In the genomic region with DNA sequence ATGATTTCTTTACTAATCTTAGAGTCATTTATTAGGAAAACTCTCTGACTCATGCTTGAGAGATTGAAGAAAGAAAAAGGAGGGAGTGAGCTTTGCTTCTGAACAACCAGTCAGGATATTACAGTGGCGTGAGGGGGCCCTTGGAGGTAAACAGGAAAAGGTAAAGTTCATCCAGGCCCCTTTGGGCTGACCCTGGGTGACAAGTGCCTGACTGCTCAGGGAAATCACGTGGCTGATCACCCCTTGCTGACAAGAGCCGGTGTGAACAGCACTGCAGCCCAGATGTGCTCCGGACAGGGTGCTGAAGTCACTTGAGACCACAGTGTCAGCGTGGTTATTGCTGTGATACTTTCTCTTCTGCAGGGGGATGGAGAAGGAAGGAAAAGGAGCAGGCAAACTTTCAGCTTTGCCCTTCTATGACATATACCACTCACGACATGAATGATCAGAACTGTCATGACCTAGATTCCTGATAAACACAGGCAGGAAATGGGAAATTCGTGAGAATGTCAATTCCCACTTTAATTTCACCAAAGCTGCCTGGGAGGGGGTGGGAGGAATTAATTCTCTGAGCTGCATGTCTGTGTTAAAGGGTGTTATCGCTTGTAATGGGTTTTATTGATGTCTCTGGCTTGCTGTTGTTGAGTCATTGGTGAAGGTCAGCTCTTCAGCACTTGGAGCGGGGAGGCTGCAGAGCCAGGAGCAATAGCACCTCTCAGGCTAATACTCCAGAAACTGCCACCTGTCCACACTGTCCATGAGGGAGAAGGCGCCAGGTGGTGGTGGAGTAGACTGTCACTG, we compare ENCODE assay signal across 1 cellular context.
TF ChIP-seq lines count a peak whose summit lies in the region.

No MANE protein-coding gene starts in this region.

TF ChIP-seq in HepG2, 621 proteins besides CTCF, POLR2A, EP300 and RAD21 (continued from another document and continues in another):
- TF ChIP-seq, protein P1, sequence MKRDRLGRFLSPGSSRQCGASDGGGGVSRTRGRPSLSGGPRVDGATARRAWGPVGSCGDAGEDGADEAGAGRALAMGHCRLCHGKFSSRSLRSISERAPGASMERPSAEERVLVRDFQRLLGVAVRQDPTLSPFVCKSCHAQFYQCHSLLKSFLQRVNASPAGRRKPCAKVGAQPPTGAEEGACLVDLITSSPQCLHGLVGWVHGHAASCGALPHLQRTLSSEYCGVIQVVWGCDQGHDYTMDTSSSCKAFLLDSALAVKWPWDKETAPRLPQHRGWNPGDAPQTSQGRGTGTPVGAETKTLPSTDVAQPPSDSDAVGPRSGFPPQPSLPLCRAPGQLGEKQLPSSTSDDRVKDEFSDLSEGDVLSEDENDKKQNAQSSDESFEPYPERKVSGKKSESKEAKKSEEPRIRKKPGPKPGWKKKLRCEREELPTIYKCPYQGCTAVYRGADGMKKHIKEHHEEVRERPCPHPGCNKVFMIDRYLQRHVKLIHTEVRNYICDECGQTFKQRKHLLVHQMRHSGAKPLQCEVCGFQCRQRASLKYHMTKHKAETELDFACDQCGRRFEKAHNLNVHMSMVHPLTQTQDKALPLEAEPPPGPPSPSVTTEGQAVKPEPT (CRISPR knock-in tag; IDR thresholded peaks at IDR 0.05; ENCODE audit: low read depth): peak; percentile 77; the same call in 1 of the 2 replicates
- peak; percentile 88; the same call in 1 of the 2 replicates for TF ChIP-seq ZNF430 (CRISPR knock-in tag; IDR thresholded peaks at IDR 0.05)
- TF ChIP-seq, protein P2, sequence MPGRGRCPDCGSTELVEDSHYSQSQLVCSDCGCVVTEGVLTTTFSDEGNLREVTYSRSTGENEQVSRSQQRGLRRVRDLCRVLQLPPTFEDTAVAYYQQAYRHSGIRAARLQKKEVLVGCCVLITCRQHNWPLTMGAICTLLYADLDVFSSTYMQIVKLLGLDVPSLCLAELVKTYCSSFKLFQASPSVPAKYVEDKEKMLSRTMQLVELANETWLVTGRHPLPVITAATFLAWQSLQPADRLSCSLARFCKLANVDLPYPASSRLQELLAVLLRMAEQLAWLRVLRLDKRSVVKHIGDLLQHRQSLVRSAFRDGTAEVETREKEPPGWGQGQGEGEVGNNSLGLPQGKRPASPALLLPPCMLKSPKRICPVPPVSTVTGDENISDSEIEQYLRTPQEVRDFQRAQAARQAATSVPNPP (CRISPR knock-in tag; IDR thresholded peaks at IDR 0.05): 0 out of 2 replicates have a peak, but pooled peaks have one; percentile 43
- TF ChIP-seq, protein P3, sequence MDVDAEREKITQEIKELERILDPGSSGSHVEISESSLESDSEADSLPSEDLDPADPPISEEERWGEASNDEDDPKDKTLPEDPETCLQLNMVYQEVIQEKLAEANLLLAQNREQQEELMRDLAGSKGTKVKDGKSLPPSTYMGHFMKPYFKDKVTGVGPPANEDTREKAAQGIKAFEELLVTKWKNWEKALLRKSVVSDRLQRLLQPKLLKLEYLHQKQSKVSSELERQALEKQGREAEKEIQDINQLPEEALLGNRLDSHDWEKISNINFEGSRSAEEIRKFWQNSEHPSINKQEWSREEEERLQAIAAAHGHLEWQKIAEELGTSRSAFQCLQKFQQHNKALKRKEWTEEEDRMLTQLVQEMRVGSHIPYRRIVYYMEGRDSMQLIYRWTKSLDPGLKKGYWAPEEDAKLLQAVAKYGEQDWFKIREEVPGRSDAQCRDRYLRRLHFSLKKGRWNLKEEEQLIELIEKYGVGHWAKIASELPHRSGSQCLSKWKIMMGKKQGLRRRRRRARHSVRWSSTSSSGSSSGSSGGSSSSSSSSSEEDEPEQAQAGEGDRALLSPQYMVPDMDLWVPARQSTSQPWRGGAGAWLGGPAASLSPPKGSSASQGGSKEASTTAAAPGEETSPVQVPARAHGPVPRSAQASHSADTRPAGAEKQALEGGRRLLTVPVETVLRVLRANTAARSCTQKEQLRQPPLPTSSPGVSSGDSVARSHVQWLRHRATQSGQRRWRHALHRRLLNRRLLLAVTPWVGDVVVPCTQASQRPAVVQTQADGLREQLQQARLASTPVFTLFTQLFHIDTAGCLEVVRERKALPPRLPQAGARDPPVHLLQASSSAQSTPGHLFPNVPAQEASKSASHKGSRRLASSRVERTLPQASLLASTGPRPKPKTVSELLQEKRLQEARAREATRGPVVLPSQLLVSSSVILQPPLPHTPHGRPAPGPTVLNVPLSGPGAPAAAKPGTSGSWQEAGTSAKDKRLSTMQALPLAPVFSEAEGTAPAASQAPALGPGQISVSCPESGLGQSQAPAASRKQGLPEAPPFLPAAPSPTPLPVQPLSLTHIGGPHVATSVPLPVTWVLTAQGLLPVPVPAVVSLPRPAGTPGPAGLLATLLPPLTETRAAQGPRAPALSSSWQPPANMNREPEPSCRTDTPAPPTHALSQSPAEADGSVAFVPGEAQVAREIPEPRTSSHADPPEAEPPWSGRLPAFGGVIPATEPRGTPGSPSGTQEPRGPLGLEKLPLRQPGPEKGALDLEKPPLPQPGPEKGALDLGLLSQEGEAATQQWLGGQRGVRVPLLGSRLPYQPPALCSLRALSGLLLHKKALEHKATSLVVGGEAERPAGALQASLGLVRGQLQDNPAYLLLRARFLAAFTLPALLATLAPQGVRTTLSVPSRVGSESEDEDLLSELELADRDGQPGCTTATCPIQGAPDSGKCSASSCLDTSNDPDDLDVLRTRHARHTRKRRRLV (CRISPR knock-in tag; IDR thresholded peaks at IDR 0.05): peak; percentile 90; the same call in 1 of the 2 replicates
- TF ChIP-seq HES4 (CRISPR knock-in tag; IDR thresholded peaks at IDR 0.05; ENCODE audit: borderline replicate concordance): peak; percentile 89
- TF ChIP-seq, protein P4, sequence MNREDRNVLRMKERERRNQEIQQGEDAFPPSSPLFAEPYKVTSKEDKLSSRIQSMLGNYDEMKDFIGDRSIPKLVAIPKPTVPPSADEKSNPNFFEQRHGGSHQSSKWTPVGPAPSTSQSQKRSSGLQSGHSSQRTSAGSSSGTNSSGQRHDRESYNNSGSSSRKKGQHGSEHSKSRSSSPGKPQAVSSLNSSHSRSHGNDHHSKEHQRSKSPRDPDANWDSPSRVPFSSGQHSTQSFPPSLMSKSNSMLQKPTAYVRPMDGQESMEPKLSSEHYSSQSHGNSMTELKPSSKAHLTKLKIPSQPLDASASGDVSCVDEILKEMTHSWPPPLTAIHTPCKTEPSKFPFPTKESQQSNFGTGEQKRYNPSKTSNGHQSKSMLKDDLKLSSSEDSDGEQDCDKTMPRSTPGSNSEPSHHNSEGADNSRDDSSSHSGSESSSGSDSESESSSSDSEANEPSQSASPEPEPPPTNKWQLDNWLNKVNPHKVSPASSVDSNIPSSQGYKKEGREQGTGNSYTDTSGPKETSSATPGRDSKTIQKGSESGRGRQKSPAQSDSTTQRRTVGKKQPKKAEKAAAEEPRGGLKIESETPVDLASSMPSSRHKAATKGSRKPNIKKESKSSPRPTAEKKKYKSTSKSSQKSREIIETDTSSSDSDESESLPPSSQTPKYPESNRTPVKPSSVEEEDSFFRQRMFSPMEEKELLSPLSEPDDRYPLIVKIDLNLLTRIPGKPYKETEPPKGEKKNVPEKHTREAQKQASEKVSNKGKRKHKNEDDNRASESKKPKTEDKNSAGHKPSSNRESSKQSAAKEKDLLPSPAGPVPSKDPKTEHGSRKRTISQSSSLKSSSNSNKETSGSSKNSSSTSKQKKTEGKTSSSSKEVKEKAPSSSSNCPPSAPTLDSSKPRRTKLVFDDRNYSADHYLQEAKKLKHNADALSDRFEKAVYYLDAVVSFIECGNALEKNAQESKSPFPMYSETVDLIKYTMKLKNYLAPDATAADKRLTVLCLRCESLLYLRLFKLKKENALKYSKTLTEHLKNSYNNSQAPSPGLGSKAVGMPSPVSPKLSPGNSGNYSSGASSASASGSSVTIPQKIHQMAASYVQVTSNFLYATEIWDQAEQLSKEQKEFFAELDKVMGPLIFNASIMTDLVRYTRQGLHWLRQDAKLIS (CRISPR knock-in tag; IDR thresholded peaks at IDR 0.05): no peak
- TF ChIP-seq KDM3A (CRISPR knock-in tag; IDR thresholded peaks at IDR 0.05; ENCODE audit: low read depth): peak; percentile 85; the same call in 1 of the 2 replicates
- peak; percentile 55 for TF ChIP-seq ELF1 (CRISPR knock-in tag; IDR thresholded peaks at IDR 0.05)
- TF ChIP-seq, protein P5, sequence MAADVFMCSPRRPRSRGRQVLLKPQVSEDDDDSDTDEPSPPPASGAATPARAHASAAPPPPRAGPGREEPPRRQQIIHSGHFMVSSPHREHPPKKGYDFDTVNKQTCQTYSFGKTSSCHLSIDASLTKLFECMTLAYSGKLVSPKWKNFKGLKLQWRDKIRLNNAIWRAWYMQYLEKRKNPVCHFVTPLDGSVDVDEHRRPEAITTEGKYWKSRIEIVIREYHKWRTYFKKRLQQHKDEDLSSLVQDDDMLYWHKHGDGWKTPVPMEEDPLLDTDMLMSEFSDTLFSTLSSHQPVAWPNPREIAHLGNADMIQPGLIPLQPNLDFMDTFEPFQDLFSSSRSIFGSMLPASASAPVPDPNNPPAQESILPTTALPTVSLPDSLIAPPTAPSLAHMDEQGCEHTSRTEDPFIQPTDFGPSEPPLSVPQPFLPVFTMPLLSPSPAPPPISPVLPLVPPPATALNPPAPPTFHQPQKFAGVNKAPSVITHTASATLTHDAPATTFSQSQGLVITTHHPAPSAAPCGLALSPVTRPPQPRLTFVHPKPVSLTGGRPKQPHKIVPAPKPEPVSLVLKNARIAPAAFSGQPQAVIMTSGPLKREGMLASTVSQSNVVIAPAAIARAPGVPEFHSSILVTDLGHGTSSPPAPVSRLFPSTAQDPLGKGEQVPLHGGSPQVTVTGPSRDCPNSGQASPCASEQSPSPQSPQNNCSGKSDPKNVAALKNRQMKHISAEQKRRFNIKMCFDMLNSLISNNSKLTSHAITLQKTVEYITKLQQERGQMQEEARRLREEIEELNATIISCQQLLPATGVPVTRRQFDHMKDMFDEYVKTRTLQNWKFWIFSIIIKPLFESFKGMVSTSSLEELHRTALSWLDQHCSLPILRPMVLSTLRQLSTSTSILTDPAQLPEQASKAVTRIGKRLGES (CRISPR knock-in tag; IDR thresholded peaks at IDR 0.05; ENCODE audit: borderline replicate concordance): peak; percentile 92
- peak; percentile 97 for TF ChIP-seq FOXO1 (CRISPR knock-in tag; IDR thresholded peaks at IDR 0.05)
- TF ChIP-seq NFATC3 (CRISPR knock-in tag; IDR thresholded peaks at IDR 0.05): no peak
- TF ChIP-seq, protein P6, sequence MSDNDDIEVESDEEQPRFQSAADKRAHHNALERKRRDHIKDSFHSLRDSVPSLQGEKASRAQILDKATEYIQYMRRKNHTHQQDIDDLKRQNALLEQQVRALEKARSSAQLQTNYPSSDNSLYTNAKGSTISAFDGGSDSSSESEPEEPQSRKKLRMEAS (IDR thresholded peaks at IDR 0.05): peak; percentile 94
- TF ChIP-seq, protein P7, sequence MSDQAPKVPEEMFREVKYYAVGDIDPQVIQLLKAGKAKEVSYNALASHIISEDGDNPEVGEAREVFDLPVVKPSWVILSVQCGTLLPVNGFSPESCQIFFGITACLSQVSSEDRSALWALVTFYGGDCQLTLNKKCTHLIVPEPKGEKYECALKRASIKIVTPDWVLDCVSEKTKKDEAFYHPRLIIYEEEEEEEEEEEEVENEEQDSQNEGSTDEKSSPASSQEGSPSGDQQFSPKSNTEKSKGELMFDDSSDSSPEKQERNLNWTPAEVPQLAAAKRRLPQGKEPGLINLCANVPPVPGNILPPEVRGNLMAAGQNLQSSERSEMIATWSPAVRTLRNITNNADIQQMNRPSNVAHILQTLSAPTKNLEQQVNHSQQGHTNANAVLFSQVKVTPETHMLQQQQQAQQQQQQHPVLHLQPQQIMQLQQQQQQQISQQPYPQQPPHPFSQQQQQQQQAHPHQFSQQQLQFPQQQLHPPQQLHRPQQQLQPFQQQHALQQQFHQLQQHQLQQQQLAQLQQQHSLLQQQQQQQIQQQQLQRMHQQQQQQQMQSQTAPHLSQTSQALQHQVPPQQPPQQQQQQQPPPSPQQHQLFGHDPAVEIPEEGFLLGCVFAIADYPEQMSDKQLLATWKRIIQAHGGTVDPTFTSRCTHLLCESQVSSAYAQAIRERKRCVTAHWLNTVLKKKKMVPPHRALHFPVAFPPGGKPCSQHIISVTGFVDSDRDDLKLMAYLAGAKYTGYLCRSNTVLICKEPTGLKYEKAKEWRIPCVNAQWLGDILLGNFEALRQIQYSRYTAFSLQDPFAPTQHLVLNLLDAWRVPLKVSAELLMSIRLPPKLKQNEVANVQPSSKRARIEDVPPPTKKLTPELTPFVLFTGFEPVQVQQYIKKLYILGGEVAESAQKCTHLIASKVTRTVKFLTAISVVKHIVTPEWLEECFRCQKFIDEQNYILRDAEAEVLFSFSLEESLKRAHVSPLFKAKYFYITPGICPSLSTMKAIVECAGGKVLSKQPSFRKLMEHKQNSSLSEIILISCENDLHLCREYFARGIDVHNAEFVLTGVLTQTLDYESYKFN (CRISPR knock-in tag; conservative IDR thresholded peaks at IDR 0.05): peak; percentile 97
- no peak for TF ChIP-seq NR1H2 (CRISPR knock-in tag; IDR thresholded peaks at IDR 0.05; ENCODE audit: borderline replicate concordance, low read depth)
- TF ChIP-seq, protein P8, sequence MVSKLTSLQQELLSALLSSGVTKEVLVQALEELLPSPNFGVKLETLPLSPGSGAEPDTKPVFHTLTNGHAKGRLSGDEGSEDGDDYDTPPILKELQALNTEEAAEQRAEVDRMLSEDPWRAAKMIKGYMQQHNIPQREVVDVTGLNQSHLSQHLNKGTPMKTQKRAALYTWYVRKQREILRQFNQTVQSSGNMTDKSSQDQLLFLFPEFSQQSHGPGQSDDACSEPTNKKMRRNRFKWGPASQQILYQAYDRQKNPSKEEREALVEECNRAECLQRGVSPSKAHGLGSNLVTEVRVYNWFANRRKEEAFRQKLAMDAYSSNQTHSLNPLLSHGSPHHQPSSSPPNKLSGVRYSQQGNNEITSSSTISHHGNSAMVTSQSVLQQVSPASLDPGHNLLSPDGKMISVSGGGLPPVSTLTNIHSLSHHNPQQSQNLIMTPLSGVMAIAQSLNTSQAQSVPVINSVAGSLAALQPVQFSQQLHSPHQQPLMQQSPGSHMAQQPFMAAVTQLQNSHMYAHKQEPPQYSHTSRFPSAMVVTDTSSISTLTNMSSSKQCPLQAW (CRISPR knock-in tag; IDR thresholded peaks at IDR 0.05): peak; percentile 90
- TF ChIP-seq, protein P9, sequence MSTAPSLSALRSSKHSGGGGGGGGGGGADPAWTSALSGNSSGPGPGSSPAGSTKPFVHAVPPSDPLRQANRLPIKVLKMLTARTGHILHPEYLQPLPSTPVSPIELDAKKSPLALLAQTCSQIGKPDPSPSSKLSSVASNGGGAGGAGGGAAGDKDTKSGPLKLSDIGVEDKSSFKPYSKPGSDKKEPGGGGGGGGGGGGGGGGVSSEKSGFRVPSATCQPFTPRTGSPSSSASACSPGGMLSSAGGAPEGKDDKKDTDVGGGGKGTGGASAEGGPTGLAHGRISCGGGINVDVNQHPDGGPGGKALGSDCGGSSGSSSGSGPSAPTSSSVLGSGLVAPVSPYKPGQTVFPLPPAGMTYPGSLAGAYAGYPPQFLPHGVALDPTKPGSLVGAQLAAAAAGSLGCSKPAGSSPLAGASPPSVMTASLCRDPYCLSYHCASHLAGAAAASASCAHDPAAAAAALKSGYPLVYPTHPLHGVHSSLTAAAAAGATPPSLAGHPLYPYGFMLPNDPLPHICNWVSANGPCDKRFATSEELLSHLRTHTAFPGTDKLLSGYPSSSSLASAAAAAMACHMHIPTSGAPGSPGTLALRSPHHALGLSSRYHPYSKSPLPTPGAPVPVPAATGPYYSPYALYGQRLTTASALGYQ (CRISPR knock-in tag; IDR thresholded peaks at IDR 0.05): peak; percentile 79
- TF ChIP-seq, protein P10, sequence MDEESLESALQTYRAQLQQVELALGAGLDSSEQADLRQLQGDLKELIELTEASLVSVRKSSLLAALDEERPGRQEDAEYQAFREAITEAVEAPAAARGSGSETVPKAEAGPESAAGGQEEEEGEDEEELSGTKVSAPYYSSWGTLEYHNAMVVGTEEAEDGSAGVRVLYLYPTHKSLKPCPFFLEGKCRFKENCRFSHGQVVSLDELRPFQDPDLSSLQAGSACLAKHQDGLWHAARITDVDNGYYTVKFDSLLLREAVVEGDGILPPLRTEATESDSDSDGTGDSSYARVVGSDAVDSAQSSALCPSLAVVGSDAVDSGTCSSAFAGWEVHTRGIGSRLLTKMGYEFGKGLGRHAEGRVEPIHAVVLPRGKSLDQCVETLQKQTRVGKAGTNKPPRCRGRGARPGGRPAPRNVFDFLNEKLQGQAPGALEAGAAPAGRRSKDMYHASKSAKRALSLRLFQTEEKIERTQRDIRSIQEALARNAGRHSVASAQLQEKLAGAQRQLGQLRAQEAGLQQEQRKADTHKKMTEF (CRISPR knock-in tag; IDR thresholded peaks at IDR 0.05): peak; percentile 93
